1 cellular context compared by ENCODE assay signal in genomic region chr19:4733755-4734345, GRCh38.
TF ChIP-seq lines count a peak whose summit lies in the region.

No MANE protein-coding gene starts in this region.

TF ChIP-seq in liver, 16 proteins besides CTCF, POLR2A, EP300 and RAD21:
- TF ChIP-seq HNF4A (conservative IDR thresholded peaks at IDR 0.05) (peak; percentile 9 to 15), GABPA (IDR thresholded peaks at IDR 0.05 in 1 of 2, conservative IDR thresholded peaks at IDR 0.05 in 1 of 2) (no peak), JUND (IDR thresholded peaks at IDR 0.05) (no peak), HNF4G (IDR thresholded peaks at IDR 0.05) (no peak), NR2F2 (IDR thresholded peaks at IDR 0.05) (no peak)
